ENCODE assay signal across 33 cellular contexts in genomic region chr7:134557391-134557790, GRCh38. TPM values are rescaled to one million over a fixed set of nuclear protein-coding genes. Genes with fewer than 3 reads are reported as not detected.
"Had no signal": no experiment of that assay in that cellular context is flagged by ENCODE, and none has a peak within 500 bp of the region (broad histone marks: within the 10 kb centered on the region; RNA-seq: fewer than 3 reads in every experiment).

No MANE protein-coding gene starts in this region.

- H2AFZ ChIP-seq: parathyroid adenoma had no signal

- H3K27me3 ChIP-seq: right lobe of liver, sigmoid colon, stomach, suprapubic skin, thyroid gland, tibial nerve, upper lobe of left lung, vagina had no signal

- DNase-seq: naive thymus-derived CD8-positive, alpha-beta T cell; nephron progenitor cell; nucleus accumbens; posterior cingulate gyrus; psoas muscle; right cardiac atrium; right lobe of liver; sigmoid colon; small intestine; stimulated activated CD4-positive, alpha-beta T cell treated with anti-CD3 and anti-CD28 coated beads, Interleukin-15, amount 100 ng/mL, for 24 hours; stimulated activated CD4-positive, alpha-beta T cell treated with anti-CD3 and anti-CD28 coated beads, Interleukin-2, amount 100 ng/mL, for 24 hours; stimulated activated CD4-positive, alpha-beta T cell treated with anti-CD3 and anti-CD28 coated beads, Interleukin-2, amount 100 ng/mL, for 48 hours; stimulated activated CD4-positive, alpha-beta T cell treated with anti-CD3 and anti-CD28 coated beads, Interleukin-4, amount 100 ng/mL, for 24 hours; stimulated activated naive B cell treated with anti-CD40 and anti-IgM and Interleukin-4, amounts not matched to agents 10 μg/mL and 1 μg/mL and 100 μg/mL, for 72 hours; stimulated activated naive CD4-positive, alpha-beta T cell treated with Interleukin-2 at 50 U/mL for 16 hours; stomach; thyroid gland; trophoblast cell; upper lobe of left lung had no signal

- H3K9me3 ChIP-seq: neutrophil, psoas muscle, right lobe of liver, sigmoid colon, stomach, suprapubic skin, thoracic aorta, thyroid gland, tibial nerve, upper lobe of left lung, vagina had no signal

- H3K4me3 ChIP-seq: psoas muscle, right lobe of liver, sigmoid colon, stomach, suprapubic skin, thoracic aorta, thyroid gland, tibial nerve, upper lobe of left lung, vagina had no signal

- H3K79me2 ChIP-seq: parathyroid adenoma had no signal

- H3K4me1 ChIP-seq: parathyroid adenoma, sigmoid colon, tibial nerve had no signal

- H3K36me3 ChIP-seq: neutrophil, right lobe of liver, sigmoid colon, stomach, suprapubic skin, thoracic aorta, thyroid gland, tibial nerve, upper lobe of left lung, vagina had no signal

- ATAC-seq: naive thymus-derived CD8-positive, alpha-beta T cell; natural killer cell treated with Interleukin-12 subunit alpha and Interleukin-12 subunit beta and Interleukin-15 and Interleukin-18, amount 100 ng/mL, for 72 hours; psoas muscle; right cardiac atrium; right lobe of liver; stimulated activated effector memory CD8-positive, alpha-beta T cell treated with anti-CD3 and anti-CD28 coated beads, Interleukin-12 subunit alpha, Interleukin-12 subunit beta, amount 100 ng/mL, for 72 hours; stimulated activated naive B cell treated with anti-CD40 and anti-IgM and Interleukin-4, amounts not matched to agents 10 μg/mL and 1 μg/mL and 100 μg/mL, for 72 hours had no signal

- H3K27ac ChIP-seq: neutrophil, parathyroid adenoma, psoas muscle, right lobe of liver, sigmoid colon, suprapubic skin, thoracic aorta, thyroid gland, tibial nerve, upper lobe of left lung, vagina had no signal

RNA-seq across cellular contexts. Expression of gene AKR1B15, which starts 8.5 kb away (rescaled TPM):
- total RNA-seq: naive thymus-derived CD8-positive, alpha-beta T cell; natural killer cell treated with Interleukin-12 subunit alpha and Interleukin-12 subunit beta and Interleukin-15 and Interleukin-18, amount 100 ng/mL, for 72 hours; neural crest cell; omental fat pad; osteocyte; progenitor cell of endocrine pancreas; renal cortical epithelial cell; right cardiac atrium; sigmoid colon; upper lobe of left lung had no signal
- polyA plus RNA-seq: naive thymus-derived CD8-positive, alpha-beta T cell had no signal

RNA-seq across cellular contexts. Expression of gene AKR1B10, which starts 30.0 kb away (rescaled TPM):
- total RNA-seq: naive thymus-derived CD8-positive, alpha-beta T cell; natural killer cell treated with Interleukin-12 subunit alpha and Interleukin-12 subunit beta and Interleukin-15 and Interleukin-18, amount 100 ng/mL, for 72 hours; neural crest cell; osteocyte; progenitor cell of endocrine pancreas; skeletal muscle tissue had no signal
- polyA plus RNA-seq: naive thymus-derived CD8-positive, alpha-beta T cell had no signal
